Comparison of ENCODE assay signal across 16 cellular contexts in the genomic region with DNA sequence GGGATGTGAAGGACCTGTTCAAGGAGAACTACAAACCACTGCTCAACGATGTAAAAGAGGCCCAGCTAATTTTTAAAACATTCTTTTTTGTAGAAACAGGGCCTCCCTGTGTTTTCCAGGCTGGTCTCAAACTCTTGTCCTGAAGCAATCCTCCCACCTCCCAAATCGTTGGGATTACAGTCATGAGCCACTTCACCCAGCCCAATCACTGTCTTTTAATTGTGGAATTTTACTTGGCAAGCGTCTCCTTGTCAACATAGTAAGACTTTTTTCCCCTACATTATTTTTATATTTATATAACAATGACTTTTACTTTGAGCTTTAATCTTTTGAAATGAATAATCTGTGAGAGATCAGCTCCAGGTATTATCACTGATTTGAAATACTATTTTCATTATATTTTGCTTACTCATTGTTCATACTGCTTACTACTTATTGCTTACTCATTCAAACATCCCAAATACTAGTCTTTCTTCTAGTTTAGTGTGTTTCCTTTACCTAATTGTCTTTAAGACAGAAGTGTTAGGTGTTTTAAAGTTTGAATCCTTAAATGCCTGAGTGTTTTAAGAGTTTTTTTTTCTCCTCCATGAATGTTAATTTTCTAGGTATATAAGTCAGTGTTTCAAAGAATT. TPM values are rescaled to one million over a fixed set of nuclear protein-coding genes. Genes with fewer than 3 reads are reported as not detected.
DNase-seq lines count a peak whose midpoint lies in the region; FAIRE-seq and TF ChIP-seq lines count a peak whose summit lies in the region.
"Had no signal": no experiment of that assay in that cellular context is flagged by ENCODE, and none has a peak within 500 bp of the region (broad histone marks: within the 10 kb centered on the region; RNA-seq: fewer than 3 reads in every experiment).

No MANE protein-coding gene starts in this region.

- H3K36me3 ChIP-seq in endodermal cell (ENCODE audit: control insufficient read depth, insufficient read depth, low read length) (no peaks in the 10 kb centered on the region), osteoblast (ENCODE audit: insufficient read depth, low read length) (no peaks in the 10 kb centered on the region)
- H3K36me3 ChIP-seq: HAP-1 had no signal

- H2AFZ ChIP-seq in osteoblast (ENCODE audit: low read length), result no peak overlapping the region

- no peaks in the 10 kb centered on the region for H3K27me3 Mint-ChIP-seq in endodermal cell (ENCODE audit: insufficient read depth)
- H3K27me3 Mint-ChIP-seq: activated CD4-positive, alpha-beta memory T cell treated with anti-CD3 and anti-CD28 coated beads, Interleukin-2, amount 10 ng/mL, durations not matched to agents 7 days and 5 days had no signal

- H3K4me1 Mint-ChIP-seq in endodermal cell, result peaks cover 21% of the 10 kb centered on the region

- no peak overlapping the region for H3K4me3 Mint-ChIP-seq in endodermal cell
- H3K4me3 Mint-ChIP-seq: activated CD4-positive, alpha-beta memory T cell treated with anti-CD3 and anti-CD28 coated beads, Interleukin-2, amount 10 ng/mL, durations not matched to agents 7 days and 5 days had no signal

- no peaks in the 10 kb centered on the region for H3K79me2 ChIP-seq in osteoblast (ENCODE audit: insufficient read depth, low read length)

- WGBS in endodermal cell (ENCODE audit: insufficient coverage in 1 of 2, insufficient read length in 1 of 2), 2 experiments, result 84 to 100% methylated on average over 1 to 2 of the region's 3 CpGs

- H3K36me3 Mint-ChIP-seq in endodermal cell (ENCODE audit: low read depth), result peaks cover 31% of the 10 kb centered on the region

- H3K4me3 ChIP-seq in endodermal cell (ENCODE audit: low read length) (no peak overlapping the region), osteoblast (ENCODE audit: insufficient read depth, low read length) (no peak overlapping the region)
- H3K4me3 ChIP-seq: BLaER1 treated with 17β-estradiol and CSF1 and Interleukin-3, amounts not matched to agents 10 nM and 100 nM; gastroesophageal sphincter; HAP-1; skin epidermis had no signal

- TF ChIP-seq CTCF in endodermal cell (conservative IDR thresholded peaks at IDR 0.05) (no peak), osteoblast (IDR thresholded peaks at IDR 0.05; ENCODE audit: extremely low read depth, low read depth, low read length) (no peak)

- H3K27me3 ChIP-seq in endodermal cell (ENCODE audit: control insufficient read depth, insufficient read depth, low read length, poor library complexity, severe bottlenecking), result no peaks in the 10 kb centered on the region
- no peaks in the 10 kb centered on the region for H3K27me3 ChIP-seq in osteoblast (ENCODE audit: insufficient read depth, low read length)
- H3K27me3 ChIP-seq: BLaER1 treated with 17β-estradiol and CSF1 and Interleukin-3, amounts not matched to agents 10 nM and 100 nM; gastroesophageal sphincter had no signal

- H3K27ac ChIP-seq in endodermal cell (ENCODE audit: low read depth, low read length) (no peak overlapping the region), osteoblast (ENCODE audit: low read depth, low read length) (peak overlapping the region; percentile 89)
- H3K27ac ChIP-seq: BLaER1 treated with 17β-estradiol and CSF1 and Interleukin-3, amounts not matched to agents 10 nM and 100 nM; skin epidermis had no signal

- peak; percentile 27 for FAIRE-seq in RCC 7860 (lab: Jason Lieb, UNC)

- H3K9ac ChIP-seq in endodermal cell (ENCODE audit: extremely low read depth, low read length, poor library complexity, severe bottlenecking), result no peak overlapping the region
- H3K9ac ChIP-seq: BLaER1 treated with 17β-estradiol and CSF1 and Interleukin-3, amounts not matched to agents 10 nM and 100 nM had no signal

- peaks cover 23% of the 10 kb centered on the region for H3K9me3 Mint-ChIP-seq in endodermal cell

- peak; percentile 18 for DNase-seq in EL
- DNase-seq in RCC 7860 (ENCODE audit: low spot score), result no peak
- no peak for DNase-seq in endodermal cell
- no peak for DNase-seq in osteoblast (ENCODE audit: insufficient read length, low spot score, missing footprints)
- no peak for DNase-seq in central memory CD4-positive, alpha-beta T cell
- DNase-seq in stimulated activated CD4-positive, alpha-beta T cell treated with anti-CD3 and anti-CD28 coated beads, Interleukin-1b, Interleukin-23, amount 100 ng/mL, for 48 hours, result no peak
- no peak for DNase-seq in NCI-H1048 (lab: John Stamatoyannopoulos, UW)
- DNase-seq: activated CD4-positive, alpha-beta memory T cell treated with anti-CD3 and anti-CD28 coated beads, Interleukin-2, amount 10 ng/mL, durations not matched to agents 7 days and 5 days; DMS79 treated with DMSO at 0.1 percent for 48 hours; effector CD8-positive, alpha-beta T cell; NCI-H1105; stimulated activated naive CD4-positive, alpha-beta T cell treated with Interleukin-2 at 50 U/mL for 16 hours had no signal

- no peaks in the 10 kb centered on the region for H4K20me1 ChIP-seq in osteoblast (ENCODE audit: insufficient read depth, low read length)
- H4K20me1 ChIP-seq: BLaER1 treated with 17β-estradiol and CSF1 and Interleukin-3, amounts not matched to agents 10 nM and 100 nM had no signal

- H3K27ac Mint-ChIP-seq in endodermal cell, result peak overlapping the region; percentile 78
- H3K27ac Mint-ChIP-seq: activated CD4-positive, alpha-beta memory T cell treated with anti-CD3 and anti-CD28 coated beads, Interleukin-2, amount 10 ng/mL, durations not matched to agents 7 days and 5 days had no signal

- H3K9me3 ChIP-seq in endodermal cell (ENCODE audit: control insufficient read depth, low read length) (peaks cover 6% of the 10 kb centered on the region), osteoblast (ENCODE audit: low read depth, low read length) (no peaks in the 10 kb centered on the region)
- H3K9me3 ChIP-seq: gastroesophageal sphincter had no signal

- H3K4me2 ChIP-seq in osteoblast (ENCODE audit: insufficient read depth, low read length), result peak overlapping the region; percentile 77

- H3K4me1 ChIP-seq in endodermal cell (ENCODE audit: control insufficient read depth, insufficient read depth, low read length) (peaks cover 6% of the 10 kb centered on the region), osteoblast (ENCODE audit: insufficient read depth, low read length) (peaks cover 20% of the 10 kb centered on the region)

RNA-seq across cellular contexts. Expression of a gene that starts 48.9 kb away (rescaled TPM):
- 10 to 100 TPM; 52.6 to 69.8 TPM for total RNA-seq in endodermal cell
- 36.4 TPM for polyA plus RNA-seq in endodermal cell (2013, experiment 1 of 2)
- 22.5 TPM for polyA plus RNA-seq in endodermal cell (2013, experiment 2 of 2)
- total RNA-seq in osteoblast, result 19.5 and 24.8 TPM in 2 replicates
